In genomic region chr20:1242530-1242929, GRCh38 we compare ENCODE assay signal across 15 cellular contexts. TPM values are rescaled to one million over a fixed set of nuclear protein-coding genes. Genes with fewer than 3 reads are reported as not detected.
DNase-seq lines count a peak whose midpoint lies in the region; ATAC-seq lines count a peak whose summit lies in the region.
"Had no signal": no experiment of that assay in that cellular context is flagged by ENCODE, and none has a peak within 500 bp of the region (broad histone marks: within the 10 kb centered on the region; RNA-seq: fewer than 3 reads in every experiment).

No MANE protein-coding gene starts in this region.

- no peaks in the 10 kb centered on the region for H3K36me3 Mint-ChIP-seq in activated naive CD8-positive, alpha-beta T cell treated with anti-CD3 and anti-CD28 coated beads, Interleukin-2, amount 50 U/mL, for 24 hours (ENCODE audit: low read depth)
- H3K36me3 Mint-ChIP-seq: activated naive CD8-positive, alpha-beta T cell had no signal

- H3K27me3 Mint-ChIP-seq in activated naive CD8-positive, alpha-beta T cell treated with anti-CD3 and anti-CD28 coated beads, Interleukin-2, amount 50 U/mL, for 24 hours, result peaks cover 6% of the 10 kb centered on the region

- DNase-seq in HT1080 (ENCODE audit: low read depth) (peak; percentile 90), astrocyte of the hippocampus (ENCODE audit: low read depth, low spot score) (peak; percentile 38), kidney glomerular epithelial cell (lab: John Stamatoyannopoulos, UW) (peak; percentile 94), NOMO-1 treated with dmso at 0.1 percent for 144 hours (lab: John Stamatoyannopoulos, UW; ENCODE audit: unreplicated experiment) (no peak), left colon (no peak), NCI-H2196 treated with DMSO at 0.1 percent for 48 hours (lab: John Stamatoyannopoulos, UW; ENCODE audit: unreplicated experiment) (no peak)
- DNase-seq in activated naive CD8-positive, alpha-beta T cell treated with anti-CD3 and anti-CD28 coated beads, Interleukin-2, amount 50 U/mL, for 24 hours, result no peak
- DNase-seq: activated CD4-positive, alpha-beta T cell treated with anti-CD3 and anti-CD28 coated beads, Interleukin-2, amount 50 U/mL, for 1 hour; left cardiac atrium; NCI-H1417; NCI-H774 had no signal

- no peak overlapping the region for H3K27ac Mint-ChIP-seq in activated naive CD8-positive, alpha-beta T cell treated with anti-CD3 and anti-CD28 coated beads, Interleukin-2, amount 50 U/mL, for 24 hours
- H3K27ac Mint-ChIP-seq: activated naive CD8-positive, alpha-beta T cell; nephron had no signal

- H3K9me3 ChIP-seq in BLaER1 treated with 17β-estradiol and CSF1 and Interleukin-3, amounts not matched to agents 10 nM and 100 nM (replicated peaks in 1 of 11), result no peaks in the 10 kb centered on the region

- no peak overlapping the region for H3K27ac ChIP-seq in BLaER1 treated with 17β-estradiol and CSF1 and Interleukin-3, amounts not matched to agents 10 nM and 100 nM
- H3K27ac ChIP-seq: HL-60 had no signal

- ATAC-seq in activated naive CD8-positive, alpha-beta T cell treated with anti-CD3 and anti-CD28 coated beads, Interleukin-2, amount 50 U/mL, for 24 hours, result no peak
- ATAC-seq in left colon, result no peak

- peak overlapping the region in 10 of 11 experiments; percentile 5 to 39 (median 26); a peak in 14 of 22 replicates for H3K4me2 ChIP-seq in BLaER1 treated with 17β-estradiol and CSF1 and Interleukin-3, amounts not matched to agents 10 nM and 100 nM

- H3K4me3 Mint-ChIP-seq in activated naive CD8-positive, alpha-beta T cell treated with anti-CD3 and anti-CD28 coated beads, Interleukin-2, amount 50 U/mL, for 24 hours, result no peak overlapping the region
- H3K4me3 Mint-ChIP-seq: activated naive CD8-positive, alpha-beta T cell; nephron had no signal

- no peak overlapping the region for H3K9ac ChIP-seq in BLaER1 treated with 17β-estradiol and CSF1 and Interleukin-3, amounts not matched to agents 10 nM and 100 nM

- H4K20me1 ChIP-seq in BLaER1 treated with 17β-estradiol and CSF1 and Interleukin-3, amounts not matched to agents 10 nM and 100 nM, result no peaks in the 10 kb centered on the region

- no peaks in the 10 kb centered on the region for H3K27me3 ChIP-seq in BLaER1 treated with 17β-estradiol and CSF1 and Interleukin-3, amounts not matched to agents 10 nM and 100 nM

- no peaks in the 10 kb centered on the region for H3K9me3 Mint-ChIP-seq in activated naive CD8-positive, alpha-beta T cell treated with anti-CD3 and anti-CD28 coated beads, Interleukin-2, amount 50 U/mL, for 24 hours
- H3K9me3 Mint-ChIP-seq: nephron had no signal

- H3K4me1 ChIP-seq in BLaER1 treated with 17β-estradiol and CSF1 and Interleukin-3, amounts not matched to agents 10 nM and 100 nM, result peaks cover 5 to 9% (median 7%) of the 10 kb centered on the region in 10 experiments; a peak in 13 of 20 replicates

- intact Hi-C loops in left colon (cut with DNase I, micrococcal nuclease), result no loop called here

- no peaks in the 10 kb centered on the region for H3K36me3 ChIP-seq in BLaER1 treated with 17β-estradiol and CSF1 and Interleukin-3, amounts not matched to agents 10 nM and 100 nM

- no peaks in the 10 kb centered on the region for H3K4me1 Mint-ChIP-seq in activated naive CD8-positive, alpha-beta T cell treated with anti-CD3 and anti-CD28 coated beads, Interleukin-2, amount 50 U/mL, for 24 hours

- H3K4me3 ChIP-seq in BLaER1 treated with 17β-estradiol and CSF1 and Interleukin-3, amounts not matched to agents 10 nM and 100 nM, result no peak overlapping the region

RNA-seq across cellular contexts. Expression of gene RAD21L1, which starts 16.7 kb away (rescaled TPM):
- 0.17 and 0.59 TPM in 2 replicates for total RNA-seq in HT1080 (2014; rRNA removed; shearing (Covaris generic))
- 0.03 and 0.12 TPM in 2 replicates for polyA plus RNA-seq in HT1080 (2015; cell fraction: cytosol; rRNA removed)
- polyA plus RNA-seq in HT1080 (2015; cell fraction: nucleus; rRNA removed), result 0.13 and 0.53 TPM in 2 replicates
- total RNA-seq in left colon, result not detected
- total RNA-seq: left cardiac atrium had no signal

RNA-seq across cellular contexts. Expression of gene SNPH, which starts 23.6 kb away (rescaled TPM):
- 7.3 and 7.8 TPM in 2 replicates for total RNA-seq in HT1080 (2014; rRNA removed; shearing (Covaris generic))
- 2.9 and 3.3 TPM in 2 replicates for polyA plus RNA-seq in HT1080 (2015; cell fraction: cytosol; rRNA removed)
- 4.5 and 4.6 TPM in 2 replicates for polyA plus RNA-seq in HT1080 (2015; cell fraction: nucleus; rRNA removed)
- total RNA-seq in left colon, result 1 to 10 TPM; 1.4 to 2.4 TPM

RNA-seq across cellular contexts. Expression of gene C20orf202, which starts 39.3 kb away (rescaled TPM):
- not detected in 2 replicates for total RNA-seq in HT1080 (2014; rRNA removed; shearing (Covaris generic))
- not detected in 2 replicates for polyA plus RNA-seq in HT1080 (2015; cell fraction: cytosol; rRNA removed)
- polyA plus RNA-seq in HT1080 (2015; cell fraction: nucleus; rRNA removed), result not detected in 2 replicates
- total RNA-seq in left colon, result under 1 TPM; 0.18 to 0.59 TPM

RNA-seq across cellular contexts. Expression of gene TMEM74B, which starts 57.7 kb away (rescaled TPM):
- total RNA-seq in HT1080 (2014; rRNA removed; shearing (Covaris generic)), result 0.29 and 0.50 TPM in 2 replicates
- 1.6 and 3.8 TPM in 2 replicates for polyA plus RNA-seq in HT1080 (2015; cell fraction: cytosol; rRNA removed)
- polyA plus RNA-seq in HT1080 (2015; cell fraction: nucleus; rRNA removed), result 21.3 and 22.7 TPM in 2 replicates
- 1 to 10 TPM; 2.2 to 3.4 TPM for total RNA-seq in left colon

Comparison
In these comparisons a context has a peak if more than half of its experiments do, and no peak if none do; other contexts are left out.
1. DNase-seq: peak in HT1080 (single experiment), astrocyte of the hippocampus (single experiment) and kidney glomerular epithelial cell (single experiment); none in activated naive CD8-positive, alpha-beta T cell treated with anti-CD3 and anti-CD28 coated beads, Interleukin-2, amount 50 U/mL, for 24 hours (single experiment), NOMO-1 treated with dmso at 0.1 percent for 144 hours (single experiment), left colon (0 of 2) and NCI-H2196 treated with DMSO at 0.1 percent for 48 hours (single experiment).